ENCODE assay signal across 33 cellular contexts in the genomic region with DNA sequence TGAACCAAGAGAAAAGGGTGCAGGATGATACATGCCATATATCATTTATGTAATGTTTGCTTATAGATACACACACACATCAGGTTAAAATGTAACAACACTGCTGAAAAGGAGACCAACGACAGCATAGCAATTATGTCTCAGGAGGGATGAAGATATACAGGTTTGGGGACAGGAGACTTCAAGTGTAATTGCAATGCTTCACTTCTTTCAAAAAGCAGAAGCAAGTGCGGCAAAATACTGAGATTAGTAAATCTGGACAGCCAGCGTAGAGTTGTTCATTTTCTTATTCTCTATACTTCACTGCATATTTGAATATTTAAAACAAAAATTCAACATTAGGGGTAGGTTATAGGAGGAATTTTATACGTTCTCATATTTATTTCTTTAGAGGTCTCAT.
"Had no signal": no experiment of that assay in that cellular context is flagged by ENCODE, and none has a peak within 500 bp of the region (broad histone marks: within the 10 kb centered on the region; RNA-seq: fewer than 3 reads in every experiment).

No MANE protein-coding gene starts in this region.

- H3K4me1 Mint-ChIP-seq: activated naive CD4-positive, alpha-beta T cell treated with anti-CD3 and anti-CD28 coated beads, Interleukin-2, amount 10 ng/mL, durations not matched to agents 7 days and 5 days; activated naive CD4-positive, alpha-beta T cell treated with anti-CD3 and anti-CD28 coated beads, Interleukin-2, amount 50 U/mL, for 24 hours; activated naive CD8-positive, alpha-beta T cell treated with anti-CD3 and anti-CD28 coated beads for 36 hours; activated naive CD8-positive, alpha-beta T cell treated with anti-CD3 and anti-CD28 coated beads, Interleukin-2, amount 10 ng/mL, durations not matched to agents 7 days and 5 days; activated naive CD8-positive, alpha-beta T cell treated with anti-CD3 and anti-CD28 coated beads, Interleukin-2, amount 50 U/mL, for 24 hours; activated T-helper 17 cell treated with anti-CD3 and anti-CD28 coated beads, Interleukin-2, amount 50 U/mL, for 72 hours; brain; central memory CD8-positive, alpha-beta T cell had no signal

- H3K27me3 Mint-ChIP-seq: activated naive CD4-positive, alpha-beta T cell treated with anti-CD3 and anti-CD28 coated beads, Interleukin-2, amount 10 ng/mL, durations not matched to agents 7 days and 5 days; activated naive CD4-positive, alpha-beta T cell treated with anti-CD3 and anti-CD28 coated beads, Interleukin-2, amount 50 U/mL, for 24 hours; activated naive CD8-positive, alpha-beta T cell; activated naive CD8-positive, alpha-beta T cell treated with anti-CD3 and anti-CD28 coated beads for 36 hours; activated naive CD8-positive, alpha-beta T cell treated with anti-CD3 and anti-CD28 coated beads, Interleukin-2, amount 10 ng/mL, durations not matched to agents 7 days and 5 days; activated naive CD8-positive, alpha-beta T cell treated with anti-CD3 and anti-CD28 coated beads, Interleukin-2, amount 50 U/mL, for 24 hours; activated T-cell treated with anti-CD3 and anti-CD28 coated beads, Interleukin-2, amount 50 U/mL, for 24 hours; activated T-helper 17 cell treated with anti-CD3 and anti-CD28 coated beads, Interleukin-2, amount 50 U/mL, for 72 hours; brain; central memory CD8-positive, alpha-beta T cell had no signal

- H3K27ac Mint-ChIP-seq: activated naive CD4-positive, alpha-beta T cell treated with anti-CD3 and anti-CD28 coated beads for 36 hours; activated naive CD4-positive, alpha-beta T cell treated with anti-CD3 and anti-CD28 coated beads, Interleukin-2, amount 10 ng/mL, durations not matched to agents 7 days and 5 days; activated naive CD4-positive, alpha-beta T cell treated with anti-CD3 and anti-CD28 coated beads, Interleukin-2, amount 50 U/mL, for 24 hours; activated naive CD4-positive, alpha-beta T cell treated with anti-CD3 and anti-CD28 coated beads, Interleukin-2, amount 50 U/mL, for 72 hours; activated naive CD8-positive, alpha-beta T cell; activated naive CD8-positive, alpha-beta T cell treated with anti-CD3 and anti-CD28 coated beads for 36 hours; activated naive CD8-positive, alpha-beta T cell treated with anti-CD3 and anti-CD28 coated beads, Interleukin-2, amount 10 ng/mL, durations not matched to agents 7 days and 5 days; activated naive CD8-positive, alpha-beta T cell treated with anti-CD3 and anti-CD28 coated beads, Interleukin-2, amount 50 U/mL, for 24 hours; activated T-cell treated with anti-CD3 and anti-CD28 coated beads, Interleukin-2, amount 50 U/mL, for 24 hours; activated T-helper 1 cell treated with anti-CD3 and anti-CD28 coated beads, Interleukin-12 subunit alpha, Interleukin-12 subunit beta, Interleukin-2, Interleukin-4 antibody, amounts not matched to agents 30 ng/mL and 10 ng/mL and 1 ng/mL, durations not matched to agents 14 hours and 24 hours and 36 hours; activated T-helper 17 cell treated with anti-CD3 and anti-CD28 coated beads, Interleukin-2, amount 50 U/mL, for 72 hours; activated T-helper 2 cell treated with anti-CD3 and anti-CD28 coated beads, Interferon-gamma antibody, Interleukin-2, Interleukin-4, amounts not matched to agents 10 μg/mL and 5 μg/mL and 100 μg/mL, durations not matched to agents 14 hours and 24 hours and 36 hours had no signal

- DNase-seq: activated effector memory CD4-positive, alpha-beta T cell treated with anti-CD3 and anti-CD28 coated beads, Interleukin-2, amount 50 U/mL, for 16 hours; activated effector memory CD4-positive, alpha-beta T cell treated with Interleukin-2 at 50 U/mL for 16 hours; activated gamma-delta T cell; activated gamma-delta T cell treated with Interleukin-2 at 50 U/mL for 16 hours; activated naive CD4-positive, alpha-beta T cell; activated naive CD4-positive, alpha-beta T cell treated with anti-CD3 and anti-CD28 coated beads for 36 hours; activated naive CD4-positive, alpha-beta T cell treated with anti-CD3 and anti-CD28 coated beads, Interleukin-2, amount 10 ng/mL, durations not matched to agents 7 days and 5 days; activated naive CD4-positive, alpha-beta T cell treated with anti-CD3 and anti-CD28 coated beads, Interleukin-2, amount 50 U/mL, for 16 hours; activated naive CD4-positive, alpha-beta T cell treated with Interleukin-2 at 50 U/mL for 16 hours; activated naive CD8-positive, alpha-beta T cell treated with anti-CD3 and anti-CD28 coated beads for 36 hours; activated naive CD8-positive, alpha-beta T cell treated with anti-CD3 and anti-CD28 coated beads, Interleukin-2, amount 10 ng/mL, durations not matched to agents 7 days and 5 days; activated naive CD8-positive, alpha-beta T cell treated with anti-CD3 and anti-CD28 coated beads, Interleukin-2, amount 50 U/mL, for 24 hours; activated T-cell treated with anti-CD3 and anti-CD28 coated beads, Interleukin-2, amount 50 U/mL, for 24 hours; activated T-cell treated with anti-CD3 and anti-CD28 coated beads, Interleukin-2, amount 50 U/mL, for 4 hours; activated T-cell treated with anti-CD3 and anti-CD28 coated beads, Interleukin-2, amount 50 U/mL, for 48 hours; activated T-cell treated with anti-CD3 and anti-CD28 coated beads, Interleukin-2, amount 50 U/mL, for 72 hours; adrenal gland; amniotic stem cell; amygdala; anterior cingulate cortex; aorta; brain microvascular endothelial cell; caudate nucleus; central memory CD4-positive, alpha-beta T cell; cerebellar nuclear complex had no signal

- ATAC-seq: activated naive CD4-positive, alpha-beta T cell treated with anti-CD3 and anti-CD28 coated beads, Interleukin-2, amount 50 U/mL, for 72 hours; activated naive CD8-positive, alpha-beta T cell treated with anti-CD3 and anti-CD28 coated beads, Interleukin-2, amount 50 U/mL, for 24 hours; activated T-cell treated with anti-CD3 and anti-CD28 coated beads, Interleukin-2, amount 50 U/mL, for 4 hours; activated T-cell treated with anti-CD3 and anti-CD28 coated beads, Interleukin-2, amount 50 U/mL, for 72 hours; activated T-helper 17 cell treated with anti-CD3 and anti-CD28 coated beads, Interleukin-2, amount 50 U/mL, for 72 hours had no signal

- H3K36me3 Mint-ChIP-seq: activated naive CD4-positive, alpha-beta T cell treated with anti-CD3 and anti-CD28 coated beads, Interleukin-2, amount 10 ng/mL, durations not matched to agents 7 days and 5 days; activated naive CD4-positive, alpha-beta T cell treated with anti-CD3 and anti-CD28 coated beads, Interleukin-2, amount 50 U/mL, for 24 hours; activated naive CD8-positive, alpha-beta T cell; activated naive CD8-positive, alpha-beta T cell treated with anti-CD3 and anti-CD28 coated beads for 36 hours; activated naive CD8-positive, alpha-beta T cell treated with anti-CD3 and anti-CD28 coated beads, Interleukin-2, amount 10 ng/mL, durations not matched to agents 7 days and 5 days; brain had no signal

- H3K4me3 Mint-ChIP-seq: activated naive CD4-positive, alpha-beta T cell treated with anti-CD3 and anti-CD28 coated beads for 36 hours; activated naive CD4-positive, alpha-beta T cell treated with anti-CD3 and anti-CD28 coated beads, Interleukin-2, amount 10 ng/mL, durations not matched to agents 7 days and 5 days; activated naive CD4-positive, alpha-beta T cell treated with anti-CD3 and anti-CD28 coated beads, Interleukin-2, amount 50 U/mL, for 24 hours; activated naive CD8-positive, alpha-beta T cell; activated naive CD8-positive, alpha-beta T cell treated with anti-CD3 and anti-CD28 coated beads for 36 hours; activated naive CD8-positive, alpha-beta T cell treated with anti-CD3 and anti-CD28 coated beads, Interleukin-2, amount 10 ng/mL, durations not matched to agents 7 days and 5 days; activated naive CD8-positive, alpha-beta T cell treated with anti-CD3 and anti-CD28 coated beads, Interleukin-2, amount 50 U/mL, for 24 hours; activated T-cell treated with anti-CD3 and anti-CD28 coated beads, Interleukin-2, amount 50 U/mL, for 24 hours; activated T-cell treated with anti-CD3 and anti-CD28 coated beads, Interleukin-2, amount 50 U/mL, for 4 hours; activated T-cell treated with anti-CD3 and anti-CD28 coated beads, Interleukin-2, amount 50 U/mL, for 72 hours; activated T-helper 1 cell treated with anti-CD3 and anti-CD28 coated beads, Interleukin-12 subunit alpha, Interleukin-12 subunit beta, Interleukin-2, Interleukin-4 antibody, amounts not matched to agents 30 ng/mL and 10 ng/mL and 1 ng/mL, durations not matched to agents 14 hours and 24 hours and 36 hours; activated T-helper 17 cell treated with anti-CD3 and anti-CD28 coated beads, Interleukin-2, amount 50 U/mL, for 72 hours; brain; central memory CD8-positive, alpha-beta T cell had no signal
